Comparison of ENCODE assay signal across 1 cellular context in genomic region chr17:15279011-15279477, GRCh38.
TF ChIP-seq lines count a peak whose summit lies in the region.

No MANE protein-coding gene starts in this region.

TF ChIP-seq in GM23338, 12 proteins besides CTCF, POLR2A, EP300 and RAD21 (continued from another document):
- TF ChIP-seq ZNF462 (CRISPR knock-in tag; IDR thresholded peaks at IDR 0.05): no peak
- no peak for TF ChIP-seq STAT1 (IDR thresholded peaks at IDR 0.05; ENCODE audit: unreplicated experiment)
- TF ChIP-seq NANOG (IDR thresholded peaks at IDR 0.05; ENCODE audit: borderline replicate concordance): no peak
- TF ChIP-seq ETS1 (IDR thresholded peaks at IDR 0.05): no peak
